In genomic region chr6:33903579-33903978, GRCh38 we compare ENCODE assay signal across 22 cellular contexts.
DNase-seq lines count a peak whose midpoint lies in the region; ATAC-seq, FAIRE-seq and TF ChIP-seq lines count a peak whose summit lies in the region.
"Had no signal": no experiment of that assay in that cellular context is flagged by ENCODE, and none has a peak within 500 bp of the region (broad histone marks: within the 10 kb centered on the region; RNA-seq: fewer than 3 reads in every experiment).

No MANE protein-coding gene starts in this region.

- TF ChIP-seq POLR2A in K562 (conservative IDR thresholded peaks at IDR 0.05): no peak

- no peak for TF ChIP-seq RAD21 in K562 (CRISPR knock-in tag; conservative IDR thresholded peaks at IDR 0.05 in 1 of 2, IDR thresholded peaks at IDR 0.05 in 1 of 2)

- peak overlapping the region; percentile 52 to 84; a peak in 2 of 4 replicates for H3K9ac ChIP-seq in K562 (ENCODE audit: insufficient read depth in 1 of 2, low read depth in 2 of 2, low read length in 2 of 2)

- H3K9me3 Mint-ChIP-seq in activated naive CD8-positive, alpha-beta T cell (ENCODE audit: low read depth): no peaks in the 10 kb centered on the region
- no peaks in the 10 kb centered on the region for H3K9me3 Mint-ChIP-seq in activated naive CD8-positive, alpha-beta T cell treated with anti-CD3 and anti-CD28 coated beads for 36 hours
- no peaks in the 10 kb centered on the region for H3K9me3 Mint-ChIP-seq in T-cell
- H3K9me3 Mint-ChIP-seq: activated B cell treated with CpG ODN at 0.5 μM for 24 hours had no signal

- H3K4me1 ChIP-seq in K562 (replicated peaks in 1 of 2; ENCODE audit: control insufficient read depth in 2 of 2, insufficient read depth in 2 of 2, low read length in 2 of 2): peaks cover 47 to 51% of the 10 kb centered on the region in 2 experiments; a peak in 4 of 5 replicates
- H3K4me1 ChIP-seq in thymus (ENCODE audit: control insufficient read depth, insufficient read depth, low read length): peaks cover 41% of the 10 kb centered on the region
- H3K4me1 ChIP-seq: breast epithelium, tibial nerve had no signal

- H3K4me3 Mint-ChIP-seq in activated naive CD8-positive, alpha-beta T cell: peak overlapping the region; percentile 47
- no peak overlapping the region for H3K4me3 Mint-ChIP-seq in activated naive CD8-positive, alpha-beta T cell treated with anti-CD3 and anti-CD28 coated beads for 36 hours
- H3K4me3 Mint-ChIP-seq in T-cell: peak overlapping the region; percentile 22 to 68 (median 45)
- H3K4me3 Mint-ChIP-seq: activated B cell treated with CpG ODN at 0.5 μM for 24 hours had no signal

- no peaks in the 10 kb centered on the region for H3K27me3 Mint-ChIP-seq in activated naive CD8-positive, alpha-beta T cell
- no peaks in the 10 kb centered on the region for H3K27me3 Mint-ChIP-seq in activated naive CD8-positive, alpha-beta T cell treated with anti-CD3 and anti-CD28 coated beads for 36 hours
- H3K27me3 Mint-ChIP-seq in T-cell: no peaks in the 10 kb centered on the region

- 0 out of 2 replicates have a peak overlapping the region, but pooled peaks have one; percentile 75 for H2AFZ ChIP-seq in K562 (ENCODE audit: low read depth, low read length)

- no peak for TF ChIP-seq EP300 in K562 (IDR thresholded peaks at IDR 0.05; ENCODE audit: low read length)

- intact Hi-C loops in K562 (cut with micrococcal nuclease): no loop called here

- no peaks in the 10 kb centered on the region for H3K36me3 Mint-ChIP-seq in activated naive CD8-positive, alpha-beta T cell
- no peaks in the 10 kb centered on the region for H3K36me3 Mint-ChIP-seq in activated naive CD8-positive, alpha-beta T cell treated with anti-CD3 and anti-CD28 coated beads for 36 hours
- no peaks in the 10 kb centered on the region for H3K36me3 Mint-ChIP-seq in T-cell

- in situ Hi-C loops in K562 (cut with MboI): no loop called here

- ATAC-seq in T-cell (replicated peaks in 1 of 4): no peak
- peak; percentile 16; the same call in 1 of the 3 replicates for ATAC-seq in K562
- ATAC-seq in HG02938 (IDR thresholded peaks at IDR 0.05; ENCODE audit: unreplicated experiment): no peak
- ATAC-seq: Right ventricle myocardium inferior had no signal

- H3K4me3 ChIP-seq in K562 (peak overlapping the region; percentile 4; the same call in 1 of the 2 replicates), thymus (ENCODE audit: low read length) (no peak overlapping the region)
- H3K4me3 ChIP-seq: breast epithelium, heart right ventricle, ovary, tibial nerve had no signal

- no TSS peak for BruUV-seq in K562 (replicated peaks; lab: Mats Ljungman, UMichigan)

- H3K79me2 ChIP-seq in K562 (ENCODE audit: control insufficient read depth, insufficient read depth, low read length): peaks cover 4% of the 10 kb centered on the region; the same call in 2 of the 3 replicates

- no peak for TF ChIP-seq CTCF in K562 (IDR thresholded peaks at IDR 0.05 in 2 of 3, conservative IDR thresholded peaks at IDR 0.05 in 1 of 3; ENCODE audit: insufficient read depth in 2 of 3, low read depth in 1 of 3, low read length in 3 of 3)

- peak overlapping the region; percentile 46 for H3K27ac ChIP-seq in K562 (ENCODE audit: extremely low read depth, low read depth, low read length)
- peak overlapping the region; percentile 91 for H3K27ac ChIP-seq in thymus (ENCODE audit: low read depth)
- no peak overlapping the region for H3K27ac ChIP-seq in substantia nigra (ENCODE audit: low read depth, low read length, poor library complexity, severe bottlenecking)
- H3K27ac ChIP-seq: breast epithelium, ovary, tibial nerve had no signal

- H3K4me2 ChIP-seq in K562 (ENCODE audit: insufficient read depth, low read length): peak overlapping the region; percentile 75

- FAIRE-seq in K562 (lab: Jason Lieb, UNC): peak; percentile 73

- H3K27me3 ChIP-seq in K562 (ENCODE audit: control insufficient read depth in 2 of 2, insufficient read depth in 2 of 2, low read length in 2 of 2) (0 out of 5 replicates have a peak, but pooled peaks cover 0 to 6% of the 10 kb centered on the region in 2 experiments), thymus (ENCODE audit: control insufficient read depth, insufficient read depth) (no peaks in the 10 kb centered on the region)
- H3K27me3 ChIP-seq: breast epithelium, ovary had no signal

- no peaks in the 10 kb centered on the region for H3K36me3 ChIP-seq in K562 (ENCODE audit: control insufficient read depth, insufficient read depth, low read length)
- no peaks in the 10 kb centered on the region for H3K36me3 ChIP-seq in thymus (ENCODE audit: control insufficient read depth, insufficient read depth)
- H3K36me3 ChIP-seq: breast epithelium, heart right ventricle, ovary, tibial nerve had no signal

- peaks cover 4% of the 10 kb centered on the region for H3K9me1 ChIP-seq in K562 (ENCODE audit: control insufficient read depth, insufficient read depth, low read length)

- no peak for DNase-seq in activated naive CD8-positive, alpha-beta T cell treated with anti-CD3 and anti-CD28 coated beads for 36 hours
- no peak for DNase-seq in T-cell
- peak in 1 of 4 experiments; percentile 42 for DNase-seq in K562 (ENCODE audit: extremely low read depth in 1 of 4, low spot score in 3 of 4)
- no peak for DNase-seq in substantia nigra (lab: John Stamatoyannopoulos, UW)
- DNase-seq: activated B cell treated with CpG ODN at 0.5 μM for 24 hours; cortex of kidney; EL; GOT3; heart right ventricle; NCI-H1105; NCI-H2107; NCI-H524 treated with DMSO at 0.1 percent for 48 hours; ovary; right cardiac atrium; stimulated activated CD4-positive, alpha-beta T cell treated with anti-CD3 and anti-CD28 coated beads, Interleukin-15, amount 100 ng/mL, for 24 hours; SW 1271 had no signal

- 55% methylated on average over 5 of the region's 5 CpGs for WGBS in K562 (ENCODE audit: insufficient coverage, low coverage, missing lambda C conversion rate)
- 98% methylated on average over 5 of the region's 5 CpGs for WGBS in thymus

- peaks cover 70% of the 10 kb centered on the region for H3K4me1 Mint-ChIP-seq in activated naive CD8-positive, alpha-beta T cell (ENCODE audit: low read depth)
- H3K4me1 Mint-ChIP-seq in activated naive CD8-positive, alpha-beta T cell treated with anti-CD3 and anti-CD28 coated beads for 36 hours: peaks cover 48% of the 10 kb centered on the region
- H3K4me1 Mint-ChIP-seq in T-cell: peaks cover 69 to 85% (median 77%) of the 10 kb centered on the region in 3 donors

- H3K9me3 ChIP-seq in K562 (replicated peaks; ENCODE audit: control insufficient read depth, insufficient read depth, low read depth, low read length): no peaks in the 10 kb centered on the region
- H3K9me3 ChIP-seq in thymus (ENCODE audit: control insufficient read depth): no peaks in the 10 kb centered on the region
- H3K9me3 ChIP-seq: breast epithelium, heart right ventricle, ovary, tibial nerve had no signal

- CTCF ChIA-PET in T-cell (lab: Charles Lee) (no interaction called here), K562 (lab: Yijun Ruan, JAX; ENCODE audit: low intra/inter-chr PET ratio) (no interaction called here)

- peak overlapping the region; percentile 87 for H3K27ac Mint-ChIP-seq in activated naive CD8-positive, alpha-beta T cell
- no peak overlapping the region for H3K27ac Mint-ChIP-seq in activated naive CD8-positive, alpha-beta T cell treated with anti-CD3 and anti-CD28 coated beads for 36 hours
- peak overlapping the region; percentile 92 to 96 for H3K27ac Mint-ChIP-seq in T-cell

- H4K20me1 ChIP-seq in K562 (replicated peaks; ENCODE audit: control insufficient read depth, insufficient read depth, low read length): no peaks in the 10 kb centered on the region

- POLR2A ChIA-PET in T-cell (lab: Charles Lee) (interaction anchor here in 1 of 2 donors (0.6 kb wide), 1 partner anchor 98 kb away, joined by 3 read pairs; no protein-coding TSS in a partner anchor), K562 (lab: Yijun Ruan, JAX) (interaction anchor here (0.9 to 2.6 kb wide), 6 partner anchors 11 to 42 kb away, joined by 3 to 13 read pairs (median 6); no protein-coding TSS in a partner anchor)

TF ChIP-seq in K562, 482 proteins besides CTCF, POLR2A, EP300 and RAD21 (continues in another document):
- 0 out of 2 replicates have a peak, but pooled peaks have one; percentile 40 for TF ChIP-seq SPI1 (IDR thresholded peaks at IDR 0.05; ENCODE audit: borderline replicate concordance, low read depth, low read length)
- TF ChIP-seq GABPA (tag; conservative IDR thresholded peaks at IDR 0.05; ENCODE audit: low read depth): no peak
- TF ChIP-seq FOXK2 (conservative IDR thresholded peaks at IDR 0.05 in 1 of 2, IDR thresholded peaks at IDR 0.05 in 1 of 2; ENCODE audit: low read depth in 2 of 2): peak in 1 of 2 experiments; percentile 16; a peak in 1 of 4 replicates
- no peak for TF ChIP-seq JUND (IDR thresholded peaks at IDR 0.05; ENCODE audit: borderline replicate concordance, low read depth, low read length)
- 0 out of 3 replicates have a peak, but pooled peaks have one; percentile 10 for TF ChIP-seq JUND (tag; IDR thresholded peaks at IDR 0.05; ENCODE audit: borderline replicate concordance, low read depth, low read length)
- TF ChIP-seq HDGF (IDR thresholded peaks at IDR 0.05): no peak
- TF ChIP-seq CTBP1 (IDR thresholded peaks at IDR 0.05; ENCODE audit: borderline replicate concordance): peak; percentile 43; the same call in 1 of the 2 replicates
- TF ChIP-seq PKNOX1 (IDR thresholded peaks at IDR 0.05): peak; percentile 83
